Comparison of ENCODE assay signal across 8 cellular contexts in the genomic region with DNA sequence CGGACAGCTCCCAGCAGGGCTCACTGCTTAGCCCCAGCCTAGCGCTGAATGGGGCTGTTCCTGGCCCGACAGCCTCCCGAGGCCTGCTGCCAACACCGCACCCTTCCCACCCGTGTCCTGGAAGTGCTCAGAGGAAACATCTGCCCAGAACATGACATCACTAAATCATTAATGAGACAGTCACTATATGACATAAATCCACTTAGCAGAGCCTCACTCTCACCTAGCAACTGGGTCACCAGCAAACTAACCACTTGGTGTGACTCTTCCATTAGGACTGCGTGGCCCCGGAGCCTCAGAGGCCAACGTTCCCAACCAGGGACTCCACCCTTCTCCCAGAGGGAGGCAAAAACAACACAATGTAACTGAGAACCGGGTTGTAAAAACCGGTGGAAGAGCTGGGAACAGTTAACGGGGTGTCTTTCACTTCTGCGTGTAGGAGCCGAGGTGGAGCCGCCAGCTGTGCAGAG. TPM values are rescaled to one million over a fixed set of nuclear protein-coding genes. Genes with fewer than 3 reads are reported as not detected.
A peak's percentile ranks its signal among the peaks of the same experiment; 100 is the strongest.
DNase-seq lines count a peak whose midpoint lies in the region; ATAC-seq, FAIRE-seq and TF ChIP-seq lines count a peak whose summit lies in the region.
"Not testable (repeated sequence)": the region's sequence is repeated elsewhere in the genome, so short reads cannot be mapped to it uniquely, and the experiment has no call there.

No MANE protein-coding gene starts in this region.

- not testable (repeated sequence) for H3K4me3 ChIP-seq in BE2C (ENCODE audit: low read depth, low read length); HEK293 (ENCODE audit: low read depth, low read length); foreskin fibroblast (ENCODE audit: low read depth in 1 of 2, low read length in 2 of 2); kidney (ENCODE audit: low read length in 2 of 2); thoracic aorta

- peak; percentile 38 for DNase-seq in BE2C
- DNase-seq in RKO (ENCODE audit: low spot score): peak; percentile 21
- DNase-seq in chondrocyte (ENCODE audit: low spot score); osteocyte (ENCODE audit: extremely low spot score, unreplicated experiment); thoracic aorta (ENCODE audit: low spot score): not testable (repeated sequence)
- peak; percentile 84 to 93 for DNase-seq in foreskin fibroblast
- peak; percentile 85 for DNase-seq in kidney

- TF ChIP-seq CTCF in BE2C (IDR thresholded peaks at IDR 0.05; ENCODE audit: low read depth, low read length); HEK293 (tag by site-specific recombination; IDR thresholded peaks at IDR 0.05); chondrocyte (IDR thresholded peaks at IDR 0.05); foreskin fibroblast (IDR thresholded peaks at IDR 0.05; ENCODE audit: low read depth, low read length); kidney (IDR thresholded peaks at IDR 0.05; ENCODE audit: borderline replicate concordance, extremely low read depth, insufficient read depth); osteocyte (IDR thresholded peaks at IDR 0.05); thoracic aorta (IDR thresholded peaks at IDR 0.05): not testable (repeated sequence)

- H3K36me3 ChIP-seq in BE2C; HEK293 (ENCODE audit: control insufficient read depth in 2 of 2, insufficient read depth in 1 of 2, low read length in 2 of 2); kidney (ENCODE audit: control insufficient read depth in 1 of 2, insufficient read depth in 2 of 2, low read length in 2 of 2); thoracic aorta: not testable (repeated sequence)

- H3K27ac Mint-ChIP-seq in chondrocyte (ENCODE audit: unreplicated experiment) (peak overlapping the region; percentile 83), osteocyte (ENCODE audit: unreplicated experiment) (peak overlapping the region; percentile 88)

- not testable (repeated sequence) for H3K4me1 ChIP-seq in BE2C; HEK293 (ENCODE audit: control insufficient read depth, insufficient read depth, low read length); kidney (ENCODE audit: control insufficient read depth in 1 of 2, insufficient read depth in 1 of 2, low read depth in 1 of 2, low read length in 2 of 2); thoracic aorta (ENCODE audit: control insufficient read depth in 1 of 2, low read depth in 2 of 2)

- peaks cover 14% of the 10 kb centered on the region for H3K4me1 Mint-ChIP-seq in chondrocyte (ENCODE audit: low read depth)
- H3K4me1 Mint-ChIP-seq in osteocyte (ENCODE audit: unreplicated experiment): peaks cover 25% of the 10 kb centered on the region

- not testable (repeated sequence) for H3K27me3 ChIP-seq in BE2C; thoracic aorta (replicated peaks; ENCODE audit: insufficient read depth)

- not testable (repeated sequence) for H3K27ac ChIP-seq in HEK293 (ENCODE audit: extremely low read depth, low read depth, low read length); kidney (ENCODE audit: low read depth in 2 of 2, low read length in 2 of 2); thoracic aorta

- not testable (repeated sequence) for H3K36me3 Mint-ChIP-seq in chondrocyte (ENCODE audit: low read depth); osteocyte (ENCODE audit: unreplicated experiment)

- ATAC-seq in thoracic aorta (ENCODE audit: insufficient number of reproducible peaks, low FRiP score, low read depth): peak; percentile 66

- CTCF ChIA-PET in HEK293 (lab: Yijun Ruan, JAX): interaction anchor here (0.7 to 1.3 kb wide), 7 partner anchors 15 to 118 kb away, joined by 3 to 4 read pairs (median 3); no protein-coding TSS in a partner anchor

- H3K9me3 Mint-ChIP-seq in chondrocyte (ENCODE audit: low read depth); osteocyte (ENCODE audit: unreplicated experiment): not testable (repeated sequence)

- not testable (repeated sequence) for FAIRE-seq in kidney (lab: Jason Lieb, UNC)

- intact Hi-C loops in kidney (cut with DNase I): loop anchor here (10.0 kb wide), 1 partner anchor 172 kb away; no protein-coding TSS in a partner anchor

- H3K27me3 Mint-ChIP-seq in chondrocyte (ENCODE audit: low read depth); osteocyte (ENCODE audit: unreplicated experiment): not testable (repeated sequence)

- not testable (repeated sequence) for H3K4me3 Mint-ChIP-seq in chondrocyte (ENCODE audit: unreplicated experiment)
- H3K4me3 Mint-ChIP-seq in osteocyte (ENCODE audit: unreplicated experiment): peak overlapping the region; percentile 22

- POLR2A ChIA-PET in HEK293 (lab: Yijun Ruan, JAX): not testable (repeated sequence)

- H3K9ac ChIP-seq in kidney (ENCODE audit: low read length in 2 of 2): not testable (repeated sequence)

- not testable (repeated sequence) for H3K9me3 ChIP-seq in BE2C; HEK293 (ENCODE audit: control insufficient read depth, insufficient read depth, low read depth, low read length); kidney (ENCODE audit: control insufficient read depth in 1 of 2, low read length in 2 of 2); thoracic aorta

TF ChIP-seq in HEK293, 187 proteins besides CTCF, POLR2A, EP300 and RAD21:
- TF ChIP-seq KLF1 (tag by site-specific recombination; IDR thresholded peaks at IDR 0.05) (peak; percentile 86), ZBTB21 (tag by site-specific recombination; IDR thresholded peaks at IDR 0.05) (peak; percentile 88), SP2 (tag by site-specific recombination; IDR thresholded peaks at IDR 0.05) (0 out of 2 replicates have a peak, but pooled peaks have one; percentile 5), ZNF341 (tag by site-specific recombination; IDR thresholded peaks at IDR 0.05; ENCODE audit: low read depth) (peak; percentile 68), ZNF629 (tag by site-specific recombination; IDR thresholded peaks at IDR 0.05) (peak; percentile 73), GLIS1 (tag by site-specific recombination; IDR thresholded peaks at IDR 0.05) (peak; percentile 89), ZIC2 (tag by site-specific recombination; IDR thresholded peaks at IDR 0.05) (peak; percentile 82)
- TF ChIP-seq, protein P1, sequence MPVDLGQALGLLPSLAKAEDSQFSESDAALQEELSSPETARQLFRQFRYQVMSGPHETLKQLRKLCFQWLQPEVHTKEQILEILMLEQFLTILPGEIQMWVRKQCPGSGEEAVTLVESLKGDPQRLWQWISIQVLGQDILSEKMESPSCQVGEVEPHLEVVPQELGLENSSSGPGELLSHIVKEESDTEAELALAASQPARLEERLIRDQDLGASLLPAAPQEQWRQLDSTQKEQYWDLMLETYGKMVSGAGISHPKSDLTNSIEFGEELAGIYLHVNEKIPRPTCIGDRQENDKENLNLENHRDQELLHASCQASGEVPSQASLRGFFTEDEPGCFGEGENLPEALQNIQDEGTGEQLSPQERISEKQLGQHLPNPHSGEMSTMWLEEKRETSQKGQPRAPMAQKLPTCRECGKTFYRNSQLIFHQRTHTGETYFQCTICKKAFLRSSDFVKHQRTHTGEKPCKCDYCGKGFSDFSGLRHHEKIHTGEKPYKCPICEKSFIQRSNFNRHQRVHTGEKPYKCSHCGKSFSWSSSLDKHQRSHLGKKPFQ (tag by site-specific recombination; IDR thresholded peaks at IDR 0.05): peak; percentile 53
- TF ChIP-seq, protein P2, sequence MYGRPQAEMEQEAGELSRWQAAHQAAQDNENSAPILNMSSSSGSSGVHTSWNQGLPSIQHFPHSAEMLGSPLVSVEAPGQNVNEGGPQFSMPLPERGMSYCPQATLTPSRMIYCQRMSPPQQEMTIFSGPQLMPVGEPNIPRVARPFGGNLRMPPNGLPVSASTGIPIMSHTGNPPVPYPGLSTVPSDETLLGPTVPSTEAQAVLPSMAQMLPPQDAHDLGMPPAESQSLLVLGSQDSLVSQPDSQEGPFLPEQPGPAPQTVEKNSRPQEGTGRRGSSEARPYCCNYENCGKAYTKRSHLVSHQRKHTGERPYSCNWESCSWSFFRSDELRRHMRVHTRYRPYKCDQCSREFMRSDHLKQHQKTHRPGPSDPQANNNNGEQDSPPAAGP (tag by site-specific recombination; IDR thresholded peaks at IDR 0.05): peak; percentile 87
- TF ChIP-seq, protein P3, sequence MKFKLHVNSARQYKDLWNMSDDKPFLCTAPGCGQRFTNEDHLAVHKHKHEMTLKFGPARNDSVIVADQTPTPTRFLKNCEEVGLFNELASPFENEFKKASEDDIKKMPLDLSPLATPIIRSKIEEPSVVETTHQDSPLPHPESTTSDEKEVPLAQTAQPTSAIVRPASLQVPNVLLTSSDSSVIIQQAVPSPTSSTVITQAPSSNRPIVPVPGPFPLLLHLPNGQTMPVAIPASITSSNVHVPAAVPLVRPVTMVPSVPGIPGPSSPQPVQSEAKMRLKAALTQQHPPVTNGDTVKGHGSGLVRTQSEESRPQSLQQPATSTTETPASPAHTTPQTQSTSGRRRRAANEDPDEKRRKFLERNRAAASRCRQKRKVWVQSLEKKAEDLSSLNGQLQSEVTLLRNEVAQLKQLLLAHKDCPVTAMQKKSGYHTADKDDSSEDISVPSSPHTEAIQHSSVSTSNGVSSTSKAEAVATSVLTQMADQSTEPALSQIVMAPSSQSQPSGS (tag by site-specific recombination; IDR thresholded peaks at IDR 0.05; ENCODE audit: low read depth): peak; percentile 60

RNA-seq across cellular contexts. Expression of a gene that starts 21.4 kb away (rescaled TPM):
- polyA plus RNA-seq in BE2C (2012; ENCODE audit: insufficient read depth, insufficient read length, low read depth): 45.9 TPM
- total RNA-seq in chondrocyte (58.9 to 93.4 TPM (median 82.1 TPM) in 3 replicates), kidney (105 TPM), osteocyte (51.0 and 51.7 TPM in 2 replicates), thoracic aorta (100 to 1,000 TPM; 135 to 155 TPM)
- polyA plus RNA-seq in kidney (ENCODE audit: insufficient read depth, low read depth, low replicate concordance): 56.3 TPM

RNA-seq across cellular contexts. Expression of a gene that starts 52.9 kb away (rescaled TPM):
- polyA plus RNA-seq in BE2C (2012; ENCODE audit: insufficient read depth, insufficient read length, low read depth): 12.1 TPM
- total RNA-seq in chondrocyte: 16.7 to 18.8 TPM (median 18.1 TPM) in 3 replicates
- total RNA-seq in kidney: 8.4 TPM
- 11.5 TPM for polyA plus RNA-seq in kidney (ENCODE audit: insufficient read depth, low read depth, low replicate concordance)
- total RNA-seq in osteocyte: 16.5 and 21.5 TPM in 2 replicates
- total RNA-seq in thoracic aorta: 1 to 10 TPM; 1.1 to 4.3 TPM
